10 cellular contexts compared by ENCODE assay signal in genomic region chr10:3777876-3778707, GRCh38. TPM values are rescaled to one million over a fixed set of nuclear protein-coding genes. Genes with fewer than 3 reads are reported as not detected.
DNase-seq lines count a peak whose midpoint lies in the region; ATAC-seq and TF ChIP-seq lines count a peak whose summit lies in the region.
"Had no signal": no experiment of that assay in that cellular context is flagged by ENCODE, and none has a peak within 500 bp of the region (broad histone marks: within the 10 kb centered on the region; RNA-seq: fewer than 3 reads in every experiment).

No MANE protein-coding gene starts in this region.

- peaks cover 51% of the 10 kb centered on the region for H4K20me1 ChIP-seq in Loucy (ENCODE audit: insufficient read depth, low read length, poor library complexity, severe bottlenecking)

- peaks cover 55% of the 10 kb centered on the region for H3K4me1 Mint-ChIP-seq in nephron progenitor cell

- ATAC-seq in GM18873 (IDR thresholded peaks at IDR 0.05; ENCODE audit: low FRiP score, unreplicated experiment) = no peak

- H3K36me3 ChIP-seq in Loucy (ENCODE audit: insufficient read depth, low read length) = peaks cover 52% of the 10 kb centered on the region
- peaks cover 65% of the 10 kb centered on the region for H3K36me3 ChIP-seq in adipocyte (ENCODE audit: control insufficient read depth, insufficient read depth, low read length, severe bottlenecking)
- peaks cover 0 to 85% (median 65%) of the 10 kb centered on the region in 6 donors for H3K36me3 ChIP-seq in spleen

- peaks cover 4% of the 10 kb centered on the region; the same call in 1 of the 2 replicates for H3F3A ChIP-seq in Loucy (ENCODE audit: low read depth)

- TF ChIP-seq CTCF in Loucy (conservative IDR thresholded peaks at IDR 0.05; ENCODE audit: low read length) (no peak), spleen (IDR thresholded peaks at IDR 0.05 in 8 of 11, conservative IDR thresholded peaks at IDR 0.05 in 3 of 11) (no peak), nephron progenitor cell (IDR thresholded peaks at IDR 0.05) (no peak)

- H3K79me2 ChIP-seq in Loucy (ENCODE audit: insufficient read depth, low read length) = peaks cover 61% of the 10 kb centered on the region

- H3K36me3 Mint-ChIP-seq in nephron progenitor cell (ENCODE audit: low read depth) = peaks cover 67% of the 10 kb centered on the region

- peak overlapping the region; percentile 92 for H3K4me2 ChIP-seq in Loucy (ENCODE audit: low read depth, low read length, poor library complexity, severe bottlenecking)

- no peaks in the 10 kb centered on the region for H3K27me3 ChIP-seq in Loucy (ENCODE audit: insufficient read depth, low read length, poor library complexity, severe bottlenecking)
- no peaks in the 10 kb centered on the region for H3K27me3 ChIP-seq in adipocyte (replicated peaks; ENCODE audit: control insufficient read depth, insufficient read depth, low read length)
- H3K27me3 ChIP-seq in spleen (replicated peaks in 1 of 7) = no peaks in the 10 kb centered on the region
- H3K27me3 ChIP-seq: pancreas had no signal

- no peak for TF ChIP-seq POLR2A in spleen (IDR thresholded peaks at IDR 0.05)

- H3K4me1 ChIP-seq in Loucy (ENCODE audit: insufficient read depth, low read length, poor library complexity, severe bottlenecking) = peaks cover 52% of the 10 kb centered on the region
- peaks cover 64% of the 10 kb centered on the region for H3K4me1 ChIP-seq in adipocyte (ENCODE audit: control insufficient read depth, insufficient read depth, low read length)
- H3K4me1 ChIP-seq in spleen = peaks cover 50 to 96% (median 75%) of the 10 kb centered on the region in 6 donors

- WGBS in spleen, 5 donors = 64 to 81% (median 76%) methylated on average over 8 of the region's 8 CpGs

- no peak overlapping the region for H3K4me3 Mint-ChIP-seq in nephron progenitor cell

- no peaks in the 10 kb centered on the region for H3K9me2 ChIP-seq in Loucy (replicated peaks; ENCODE audit: low read depth, low read length)

- H3K27ac ChIP-seq in spleen = peak overlapping the region in 7 of 8 donors; percentile 29 to 100 (median 100)

- H3K9ac ChIP-seq in Loucy (ENCODE audit: low read depth, low read length, poor library complexity, severe bottlenecking) (no peak overlapping the region), adipocyte (ENCODE audit: low read length) (peak overlapping the region; percentile 100)

- H3K27me3 Mint-ChIP-seq in nephron progenitor cell (ENCODE audit: low read depth, poor library complexity) = peaks cover 7% of the 10 kb centered on the region

- H3K9me3 Mint-ChIP-seq in nephron progenitor cell = no peaks in the 10 kb centered on the region

- DNase-seq in adipocyte (ENCODE audit: low read depth) (no peak), glomerular endothelial cell (ENCODE audit: extremely low read depth, low read depth, low spot score) (peak; percentile 16), spleen (no peak), nephron progenitor cell (no peak), AG20443 (ENCODE audit: low spot score) (no peak)
- DNase-seq in effector CD4-positive, alpha-beta T cell = no peak
- DNase-seq: NCI-H526 treated with DMSO at 0.1 percent for 48 hours, pancreas had no signal

- intact Hi-C loops in spleen (cut with DNase I; ENCODE audit: low total_unique reads) = loop anchor here (10.0 kb wide), 1 partner anchor 543 kb away; no protein-coding TSS in a partner anchor

- H3K27ac Mint-ChIP-seq in nephron progenitor cell = no peak overlapping the region

- no peak overlapping the region for H3K4me3 ChIP-seq in Loucy (ENCODE audit: low read length, poor library complexity, severe bottlenecking)
- H3K4me3 ChIP-seq in adipocyte (ENCODE audit: low read length) = peak overlapping the region; percentile 96
- peak overlapping the region in 1 of 8 donors; percentile 93 for H3K4me3 ChIP-seq in spleen

- H2AFZ ChIP-seq in Loucy (ENCODE audit: low read length) = no peak overlapping the region

- H3K9me3 ChIP-seq in Loucy (ENCODE audit: insufficient read depth, low read depth, low read length) (no peaks in the 10 kb centered on the region), adipocyte (ENCODE audit: control insufficient read depth, low read length) (no peaks in the 10 kb centered on the region), spleen (no peaks in the 10 kb centered on the region)
- H3K9me3 ChIP-seq: pancreas had no signal

RNA-seq across cellular contexts. Expression of gene KLF6, which starts 6.9 kb away (rescaled TPM):
- total RNA-seq in glomerular endothelial cell (126 and 247 TPM in 2 replicates), spleen (100 to 1,000 TPM in 5 of 7 donors, 10 to 100 TPM in 2; 65.0 to 211 (median 135) TPM)
- 10 to 100 TPM; 18.8 to 26.6 (median 19.6) TPM for polyA plus RNA-seq in spleen
